In the genomic region with DNA sequence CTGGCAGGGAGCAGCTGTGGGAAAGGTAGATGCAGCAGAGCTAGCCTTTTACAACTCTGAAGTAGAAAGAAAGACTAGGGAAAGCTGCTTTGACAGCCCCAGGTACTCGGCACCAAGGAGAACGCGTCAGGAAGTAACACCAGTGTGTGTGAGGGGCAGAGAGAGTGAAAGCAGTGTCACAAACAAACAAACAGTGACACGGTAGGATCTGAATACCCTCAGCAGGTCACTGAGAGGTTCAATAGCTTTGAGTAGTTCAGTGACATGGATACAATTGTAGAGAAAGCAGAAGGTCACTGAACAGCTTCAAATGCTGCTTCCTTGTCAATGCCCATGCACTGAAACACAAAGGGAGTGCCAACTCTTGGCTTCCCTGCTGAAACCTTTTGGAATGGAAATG, we compare ENCODE assay signal across 16 cellular contexts.
DNase-seq lines count a peak whose midpoint lies in the region; ATAC-seq and TF ChIP-seq lines count a peak whose summit lies in the region.
"Had no signal": no experiment of that assay in that cellular context is flagged by ENCODE, and none has a peak within 500 bp of the region (broad histone marks: within the 10 kb centered on the region; RNA-seq: fewer than 3 reads in every experiment).

No MANE protein-coding gene starts in this region.

- peaks cover 4% of the 10 kb centered on the region for H3K4me1 Mint-ChIP-seq in T-helper 2 cell treated with Interferon-gamma antibody and Interleukin-4, amounts not matched to agents 5 μg/mL and 100 μg/mL, for 36 hours (ENCODE audit: low read depth)
- H3K4me1 Mint-ChIP-seq in progenitor cell of endocrine pancreas (ENCODE audit: low read depth): no peaks in the 10 kb centered on the region
- H3K4me1 Mint-ChIP-seq: IgD-negative memory B cell had no signal

- TF ChIP-seq CTCF in progenitor cell of endocrine pancreas (IDR thresholded peaks at IDR 0.05; ENCODE audit: unreplicated experiment) (no peak), BE2C (IDR thresholded peaks at IDR 0.05; ENCODE audit: low read depth, low read length) (no peak)

- no peak overlapping the region for H3K4me3 Mint-ChIP-seq in T-helper 2 cell treated with Interferon-gamma antibody and Interleukin-4, amounts not matched to agents 5 μg/mL and 100 μg/mL, for 36 hours
- H3K4me3 Mint-ChIP-seq in progenitor cell of endocrine pancreas (ENCODE audit: low read depth): no peak overlapping the region
- H3K4me3 Mint-ChIP-seq: IgD-negative memory B cell had no signal

- no peaks in the 10 kb centered on the region for H3K27me3 ChIP-seq in iPS-18a (ENCODE audit: control insufficient read depth, insufficient read depth, low read length)
- H3K27me3 ChIP-seq in BE2C: no peaks in the 10 kb centered on the region

- ATAC-seq in Right ventricle myocardium superior (ENCODE audit: poor library complexity): no peak
- ATAC-seq: PC-3 had no signal

- no peaks in the 10 kb centered on the region for H3K27me3 Mint-ChIP-seq in T-helper 2 cell treated with Interferon-gamma antibody and Interleukin-4, amounts not matched to agents 5 μg/mL and 100 μg/mL, for 36 hours (ENCODE audit: low read depth)
- no peaks in the 10 kb centered on the region for H3K27me3 Mint-ChIP-seq in progenitor cell of endocrine pancreas
- H3K27me3 Mint-ChIP-seq: IgD-negative memory B cell had no signal

- peak overlapping the region; percentile 7 for H3K27ac Mint-ChIP-seq in T-helper 2 cell treated with Interferon-gamma antibody and Interleukin-4, amounts not matched to agents 5 μg/mL and 100 μg/mL, for 36 hours
- peak overlapping the region; percentile 18 for H3K27ac Mint-ChIP-seq in progenitor cell of endocrine pancreas

- H3K36me3 Mint-ChIP-seq in T-helper 2 cell treated with Interferon-gamma antibody and Interleukin-4, amounts not matched to agents 5 μg/mL and 100 μg/mL, for 36 hours (ENCODE audit: low read depth): peaks cover 18% of the 10 kb centered on the region
- peaks cover 12% of the 10 kb centered on the region for H3K36me3 Mint-ChIP-seq in progenitor cell of endocrine pancreas (ENCODE audit: insufficient read depth)

- H3K9me3 Mint-ChIP-seq in T-helper 2 cell treated with Interferon-gamma antibody and Interleukin-4, amounts not matched to agents 5 μg/mL and 100 μg/mL, for 36 hours: no peaks in the 10 kb centered on the region
- H3K9me3 Mint-ChIP-seq in progenitor cell of endocrine pancreas (ENCODE audit: low read depth): no peaks in the 10 kb centered on the region
- H3K9me3 Mint-ChIP-seq: IgD-negative memory B cell had no signal

- intact Hi-C loops in Right ventricle myocardium superior (cut with DNase I): no loop called here

- H3K9ac ChIP-seq in iPS-18a (ENCODE audit: low read length): peak overlapping the region; percentile 45

- H3K4me3 ChIP-seq in iPS-18a (ENCODE audit: low read length) (peak overlapping the region; percentile 31), BE2C (ENCODE audit: low read depth, low read length) (no peak overlapping the region)

- H3K9me3 ChIP-seq in iPS-18a (ENCODE audit: control insufficient read depth, low read depth, low read length) (no peaks in the 10 kb centered on the region), BE2C (no peaks in the 10 kb centered on the region)

- H3K36me3 ChIP-seq in iPS-18a (ENCODE audit: control insufficient read depth, low read depth, low read length) (peaks cover 37% of the 10 kb centered on the region), BE2C (peaks cover 42% of the 10 kb centered on the region)

- H3K27ac ChIP-seq in iPS-18a (ENCODE audit: low read length): peak overlapping the region; percentile 66

- H3K4me1 ChIP-seq in iPS-18a (ENCODE audit: control insufficient read depth, low read depth, low read length) (peaks cover 23% of the 10 kb centered on the region), BE2C (peaks cover under 1% of the 10 kb centered on the region; the same call in 1 of the 2 replicates)

- no peak for DNase-seq in T-helper 2 cell treated with Interferon-gamma antibody and Interleukin-4, amounts not matched to agents 5 μg/mL and 100 μg/mL, for 36 hours (ENCODE audit: low spot score)
- no peak for DNase-seq in T-helper 2 cell
- peak; percentile 27 to 42 for DNase-seq in dermis microvascular lymphatic vessel endothelial cell (ENCODE audit: low read depth in 2 of 2)
- no peak for DNase-seq in progenitor cell of endocrine pancreas (ENCODE audit: low spot score, unreplicated experiment)
- no peak for DNase-seq in BE2C
- no peak for DNase-seq in Right ventricle myocardium superior
- no peak for DNase-seq in NCI-H187 treated with DMSO at 0.1 percent for 48 hours (lab: John Stamatoyannopoulos, UW)
- DNase-seq: 8988T, C1 segment of cervical spinal cord, NCI-H1436, NCI-H2081 treated with DMSO at 0.1 percent for 48 hours, NCI-H345, NCI-H69, PC-3 had no signal

Comparison
In these comparisons a context has a peak if more than half of its experiments do, and no peak if none do; other contexts are left out.
1. DNase-seq: peak in dermis microvascular lymphatic vessel endothelial cell (2 of 2); none in T-helper 2 cell treated with Interferon-gamma antibody and Interleukin-4, amounts not matched to agents 5 μg/mL and 100 μg/mL, for 36 hours (single experiment), T-helper 2 cell (0 of 5), progenitor cell of endocrine pancreas (single experiment), BE2C (single experiment), Right ventricle myocardium superior (single experiment) and NCI-H187 treated with DMSO at 0.1 percent for 48 hours (single experiment).